Comparison of ENCODE assay signal across 19 cellular contexts in genomic region chr15:40737048-40737447, GRCh38. TPM values are rescaled to one million over a fixed set of nuclear protein-coding genes. Genes with fewer than 3 reads are reported as not detected.
A peak's percentile ranks its signal among the peaks of the same experiment; 100 is the strongest.
DNase-seq lines count a peak whose midpoint lies in the region; ATAC-seq and TF ChIP-seq lines count a peak whose summit lies in the region.
"Had no signal": no experiment of that assay in that cellular context is flagged by ENCODE, and none has a peak within 500 bp of the region (broad histone marks: within the 10 kb centered on the region; RNA-seq: fewer than 3 reads in every experiment).

No MANE protein-coding gene starts in this region.

- H3K27ac ChIP-seq in 22Rv1 (peak overlapping the region; percentile 63), VCaP (peak overlapping the region; percentile 72), esophagus muscularis mucosa (replicated peaks in 1 of 4) (no peak overlapping the region)

- H3K9me3 ChIP-seq in esophagus muscularis mucosa: no peaks in the 10 kb centered on the region
- H3K9me3 ChIP-seq: BE2C, HAP-1 had no signal

- peaks cover 16% of the 10 kb centered on the region for H3K36me3 Mint-ChIP-seq in chondrocyte (ENCODE audit: low read depth)

- TF ChIP-seq EP300 in esophagus muscularis mucosa (IDR thresholded peaks at IDR 0.05): no peak

- no peak overlapping the region for H3K4me3 Mint-ChIP-seq in chondrocyte (ENCODE audit: unreplicated experiment)
- H3K4me3 Mint-ChIP-seq: CD8-positive, alpha-beta T cell had no signal

- DNase-seq in DMS53 (lab: John Stamatoyannopoulos, UW) (peak; percentile 59), NCI-H2171 (lab: John Stamatoyannopoulos, UW) (peak; percentile 41), HT-29 (ENCODE audit: low spot score) (no peak), chondrocyte (ENCODE audit: low spot score) (no peak), esophagus muscularis mucosa (ENCODE audit: extremely low spot score) (no peak)
- DNase-seq: BE2C; CD8-positive, alpha-beta T cell; EL; NCI-H1092; NCI-H187; NCI-H2227 treated with DMSO at 0.1 percent for 48 hours; NCI-H774; T-helper 9 cell had no signal

- H3K4me1 Mint-ChIP-seq in chondrocyte (ENCODE audit: low read depth): no peaks in the 10 kb centered on the region

- no peak overlapping the region for H3K27ac Mint-ChIP-seq in chondrocyte (ENCODE audit: unreplicated experiment)
- H3K27ac Mint-ChIP-seq: CD8-positive, alpha-beta T cell had no signal

- no peaks in the 10 kb centered on the region for H3K27me3 ChIP-seq in esophagus muscularis mucosa
- H3K27me3 ChIP-seq: BE2C had no signal

- peaks cover 51 to 97% (median 89%) of the 10 kb centered on the region in 4 donors for H3K36me3 ChIP-seq in esophagus muscularis mucosa

- no peaks in the 10 kb centered on the region for H3K4me1 ChIP-seq in esophagus muscularis mucosa
- H3K4me1 ChIP-seq: BE2C had no signal

- no peaks in the 10 kb centered on the region for H3K27me3 Mint-ChIP-seq in chondrocyte (ENCODE audit: low read depth)

- 89% methylated on average over 3 of the region's 3 CpGs for WGBS in esophagus muscularis mucosa

- intact Hi-C loops in esophagus muscularis mucosa (cut with DNase I): no loop called here

- TF ChIP-seq CTCF in 22Rv1 (IDR thresholded peaks at IDR 0.05) (no peak), VCaP (conservative IDR thresholded peaks at IDR 0.05) (no peak), chondrocyte (IDR thresholded peaks at IDR 0.05) (no peak), esophagus muscularis mucosa (IDR thresholded peaks at IDR 0.05) (no peak)

- no peaks in the 10 kb centered on the region for H3K9me3 Mint-ChIP-seq in chondrocyte (ENCODE audit: low read depth)
- H3K9me3 Mint-ChIP-seq: CD8-positive, alpha-beta T cell had no signal

- TF ChIP-seq POLR2A in esophagus muscularis mucosa (IDR thresholded peaks at IDR 0.05; ENCODE audit: low read depth): no peak

- no peak overlapping the region for H3K4me3 ChIP-seq in esophagus muscularis mucosa
- H3K4me3 ChIP-seq: HAP-1 had no signal

- no peak for ATAC-seq in GM21515 (IDR thresholded peaks at IDR 0.05; ENCODE audit: unreplicated experiment)
- ATAC-seq: CD8-positive, alpha-beta T cell had no signal

RNA-seq across cellular contexts. Expression of gene RMDN3, which starts 18.0 kb away (rescaled TPM):
- 33.2 and 35.7 TPM in 2 replicates for total RNA-seq in HT-29 (2014; rRNA removed; shearing (Covaris generic))
- total RNA-seq in chondrocyte (27.5 to 30.1 TPM (median 28.8 TPM) in 3 replicates), esophagus muscularis mucosa (10 to 100 TPM; 29.5 to 34.9 (median 31.5) TPM)

RNA-seq across cellular contexts. Expression of gene GCHFR, which starts 26.8 kb away (rescaled TPM):
- total RNA-seq in HT-29 (2014; rRNA removed; shearing (Covaris generic)): 327 and 329 TPM in 2 replicates
- total RNA-seq in chondrocyte (1.6 to 2.4 TPM (median 1.9 TPM) in 3 replicates), esophagus muscularis mucosa (10 to 100 TPM in 3 of 4 donors, 1 to 10 TPM in 1; 6.6 to 13.9 (median 11.8) TPM)

RNA-seq across cellular contexts. Expression of gene C15orf62, which starts 32.7 kb away (rescaled TPM):
- 8.4 and 12.0 TPM in 2 replicates for total RNA-seq in HT-29 (2014; rRNA removed; shearing (Covaris generic))
- 0.12 TPM in 1 of 3 replicates, not detected in the others for total RNA-seq in chondrocyte
- total RNA-seq in esophagus muscularis mucosa: 1 to 10 TPM in 1 of 4 donors, under 1 TPM in 2, not detected in 1; under 0.01 to 1.1 (median 0.57) TPM
- total RNA-seq: RPMI7951, SK-MEL-5 had no signal

RNA-seq across cellular contexts. Expression of gene RAD51, which starts 42.1 kb away (rescaled TPM):
- 15.7 and 16.1 TPM in 2 replicates for total RNA-seq in HT-29 (2014; rRNA removed; shearing (Covaris generic))
- total RNA-seq in chondrocyte (6.9 to 13.0 TPM (median 9.4 TPM) in 3 replicates), esophagus muscularis mucosa (under 1 TPM in 3 of 4 donors, not detected in 1; 0.50 to 0.92 (median 0.71) TPM)

Comparison
In these comparisons a context has a peak if more than half of its experiments do, and no peak if none do; other contexts are left out.
1. H3K27ac ChIP-seq: peak in 22Rv1 (single experiment) and VCaP (single experiment); none in esophagus muscularis mucosa (0 of 4).
2. DNase-seq: peak in DMS53 (single experiment) and NCI-H2171 (single experiment); none in HT-29 (single experiment), chondrocyte (single experiment) and esophagus muscularis mucosa (single experiment).
3. RNA of gene GCHFR, which starts 26.8 kb away (total RNA-seq): 327 to 329 TPM in HT-29; 6.6 to 13.9 TPM in esophagus muscularis mucosa and 1.6 to 2.4 TPM in chondrocyte; every median in the first group is over 10 times any median in the second.